ENCODE assay signal across 11 cellular contexts in genomic region chr6:1201547-1202200, GRCh38.
"Had no signal": no experiment of that assay in that cellular context is flagged by ENCODE, and none has a peak within 500 bp of the region (broad histone marks: within the 10 kb centered on the region; RNA-seq: fewer than 3 reads in every experiment).

No MANE protein-coding gene starts in this region.

- DNase-seq: activated CD4-positive, alpha-beta T cell treated with anti-CD3 and anti-CD28 coated beads, Interleukin-2, amount 10 ng/mL, durations not matched to agents 7 days and 5 days; activated effector memory CD4-positive, alpha-beta T cell treated with anti-CD3 and anti-CD28 coated beads, Interleukin-2, amount 50 U/mL, for 16 hours; activated naive CD8-positive, alpha-beta T cell treated with anti-CD3 and anti-CD28 coated beads, Interleukin-2, amount 10 ng/mL, durations not matched to agents 7 days and 5 days; dorsolateral prefrontal cortex; pancreas had no signal

- H3K9me3 ChIP-seq: pancreas, thoracic aorta had no signal

- H3K36me3 ChIP-seq: pancreas, thoracic aorta, WERI-Rb-1 had no signal

- H3K27me3 Mint-ChIP-seq: activated naive CD8-positive, alpha-beta T cell treated with anti-CD3 and anti-CD28 coated beads, Interleukin-2, amount 10 ng/mL, durations not matched to agents 7 days and 5 days had no signal

- H3K4me1 ChIP-seq: pancreas had no signal

- H3K36me3 Mint-ChIP-seq: activated naive CD8-positive, alpha-beta T cell treated with anti-CD3 and anti-CD28 coated beads, Interleukin-2, amount 10 ng/mL, durations not matched to agents 7 days and 5 days had no signal

- H3K27ac Mint-ChIP-seq: activated CD4-positive, alpha-beta T cell treated with anti-CD3 and anti-CD28 coated beads, Interleukin-2, amount 10 ng/mL, durations not matched to agents 7 days and 5 days; activated naive CD8-positive, alpha-beta T cell treated with anti-CD3 and anti-CD28 coated beads, Interleukin-2, amount 10 ng/mL, durations not matched to agents 7 days and 5 days; stimulated activated naive CD8-positive, alpha-beta T cell treated with anti-CD3 and anti-CD28 coated beads, Interleukin-15, Interleukin-2, amounts not matched to agents 100 ng/mL and 50 ng/mL, for 24 hours had no signal

- H3K4me3 ChIP-seq: dorsolateral prefrontal cortex, pancreas, skin epidermis, thoracic aorta had no signal

- H3K9me3 Mint-ChIP-seq: activated CD4-positive, alpha-beta T cell treated with anti-CD3 and anti-CD28 coated beads, Interleukin-2, amount 10 ng/mL, durations not matched to agents 7 days and 5 days; activated naive CD8-positive, alpha-beta T cell treated with anti-CD3 and anti-CD28 coated beads, Interleukin-2, amount 10 ng/mL, durations not matched to agents 7 days and 5 days; neural crest cell; stimulated activated naive CD8-positive, alpha-beta T cell treated with anti-CD3 and anti-CD28 coated beads, Interleukin-15, Interleukin-2, amounts not matched to agents 100 ng/mL and 50 ng/mL, for 24 hours had no signal

- ATAC-seq: esophagus mucosa, pancreas had no signal

- H3K4me3 Mint-ChIP-seq: activated CD4-positive, alpha-beta T cell treated with anti-CD3 and anti-CD28 coated beads, Interleukin-2, amount 10 ng/mL, durations not matched to agents 7 days and 5 days; activated naive CD8-positive, alpha-beta T cell treated with anti-CD3 and anti-CD28 coated beads, Interleukin-2, amount 10 ng/mL, durations not matched to agents 7 days and 5 days; neural crest cell; stimulated activated naive CD8-positive, alpha-beta T cell treated with anti-CD3 and anti-CD28 coated beads, Interleukin-15, Interleukin-2, amounts not matched to agents 100 ng/mL and 50 ng/mL, for 24 hours had no signal

- H3K27me3 ChIP-seq: pancreas had no signal

- H3K4me1 Mint-ChIP-seq: activated CD4-positive, alpha-beta T cell treated with anti-CD3 and anti-CD28 coated beads, Interleukin-2, amount 10 ng/mL, durations not matched to agents 7 days and 5 days; neural crest cell had no signal

- H3K27ac ChIP-seq: dorsolateral prefrontal cortex, pancreas, thoracic aorta, WERI-Rb-1 had no signal
